Comparison of ENCODE assay signal across 8 cellular contexts in genomic region chr16:4506450-4506849, GRCh38. TPM values are rescaled to one million over a fixed set of nuclear protein-coding genes. Genes with fewer than 3 reads are reported as not detected.
DNase-seq lines count a peak whose midpoint lies in the region; ATAC-seq, FAIRE-seq and TF ChIP-seq lines count a peak whose summit lies in the region.

No MANE protein-coding gene starts in this region.

- no peak for FAIRE-seq in pancreas (lab: Jason Lieb, UNC)

- no peak for TF ChIP-seq EP300 in Ishikawa (IDR thresholded peaks at IDR 0.05; ENCODE audit: borderline replicate concordance)

- no peak overlapping the region for H3K27ac ChIP-seq in pancreas
- H3K27ac ChIP-seq in vagina: peak overlapping the region; percentile 60

- WGBS in pancreas, 2 donors: 1 to 6% methylated on average over 3 of the region's 3 CpGs

- peaks cover 0 to 29% (median 13%) of the 10 kb centered on the region in 3 donors for H3K36me3 ChIP-seq in pancreas
- peaks cover 0 to 34% of the 10 kb centered on the region in 2 donors for H3K36me3 ChIP-seq in vagina

- no peaks in the 10 kb centered on the region for H3K27me3 ChIP-seq in pancreas
- H3K27me3 ChIP-seq in vagina: no peaks in the 10 kb centered on the region

- H3K9me3 ChIP-seq in pancreas: no peaks in the 10 kb centered on the region
- H3K9me3 ChIP-seq in vagina: no peaks in the 10 kb centered on the region

- H3K4me3 ChIP-seq in pancreas (no peak overlapping the region), vagina (no peak overlapping the region)

- no peak for TF ChIP-seq POLR2A in vagina (IDR thresholded peaks at IDR 0.05)

- intact Hi-C loops in pancreas (cut with DNase I) (no loop called here), vagina (cut with DNase I) (loop anchor here (10.0 kb wide), 1 partner anchor 48 kb away; the partner anchor contains the start of gene C16orf96)

- peak; percentile 88 for TF ChIP-seq RAD21 in Ishikawa (IDR thresholded peaks at IDR 0.05; ENCODE audit: low read depth)

- peak; percentile 70 for DNase-seq in GM10266 (ENCODE audit: extremely low spot score)
- peak; percentile 63 for DNase-seq in RPMI7951 (ENCODE audit: low read depth)
- peak; percentile 57 for DNase-seq in activated naive CD4-positive, alpha-beta T cell treated with Interleukin-2 at 50 U/mL for 16 hours
- DNase-seq in foreskin melanocyte: peak; percentile 55
- peak in 3 of 6 donors; percentile 52 to 72 (median 56) for DNase-seq in pancreas
- no peak for DNase-seq in vagina (ENCODE audit: extremely low spot score in 2 of 2)
- DNase-seq in HPDE6-E6E7 (ENCODE audit: extremely low spot score): no peak

- TF ChIP-seq CTCF in GM10266 (IDR thresholded peaks at IDR 0.05; ENCODE audit: control insufficient read depth, insufficient read depth, low read depth, missing control alignments) (peak; percentile 81), pancreas (IDR thresholded peaks at IDR 0.05) (peak; percentile 63 to 75 (median 74)), vagina (IDR thresholded peaks at IDR 0.05) (peak; percentile 36 to 71 (median 71))

- ATAC-seq in pancreas: peak; percentile 75 to 87 (median 84)

- H3K4me1 ChIP-seq in pancreas (peaks cover 3 to 9% (median 4%) of the 10 kb centered on the region in 3 donors), vagina (peaks cover 34% of the 10 kb centered on the region)

TF ChIP-seq in Ishikawa, 13 proteins besides CTCF, POLR2A, EP300 and RAD21:
- TF ChIP-seq CEBPB (IDR thresholded peaks at IDR 0.05): no peak
- TF ChIP-seq CREB1 (IDR thresholded peaks at IDR 0.05; ENCODE audit: low read depth): no peak
- TF ChIP-seq, protein P1, sequence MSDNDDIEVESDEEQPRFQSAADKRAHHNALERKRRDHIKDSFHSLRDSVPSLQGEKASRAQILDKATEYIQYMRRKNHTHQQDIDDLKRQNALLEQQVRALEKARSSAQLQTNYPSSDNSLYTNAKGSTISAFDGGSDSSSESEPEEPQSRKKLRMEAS (IDR thresholded peaks at IDR 0.05): no peak
- no peak for TF ChIP-seq FOXM1 (IDR thresholded peaks at IDR 0.05; ENCODE audit: borderline replicate concordance, low read depth)
- TF ChIP-seq USF1 (IDR thresholded peaks at IDR 0.05): no peak
- no peak for TF ChIP-seq ZBTB7A (IDR thresholded peaks at IDR 0.05; ENCODE audit: low read depth)
- TF ChIP-seq, protein P2, sequence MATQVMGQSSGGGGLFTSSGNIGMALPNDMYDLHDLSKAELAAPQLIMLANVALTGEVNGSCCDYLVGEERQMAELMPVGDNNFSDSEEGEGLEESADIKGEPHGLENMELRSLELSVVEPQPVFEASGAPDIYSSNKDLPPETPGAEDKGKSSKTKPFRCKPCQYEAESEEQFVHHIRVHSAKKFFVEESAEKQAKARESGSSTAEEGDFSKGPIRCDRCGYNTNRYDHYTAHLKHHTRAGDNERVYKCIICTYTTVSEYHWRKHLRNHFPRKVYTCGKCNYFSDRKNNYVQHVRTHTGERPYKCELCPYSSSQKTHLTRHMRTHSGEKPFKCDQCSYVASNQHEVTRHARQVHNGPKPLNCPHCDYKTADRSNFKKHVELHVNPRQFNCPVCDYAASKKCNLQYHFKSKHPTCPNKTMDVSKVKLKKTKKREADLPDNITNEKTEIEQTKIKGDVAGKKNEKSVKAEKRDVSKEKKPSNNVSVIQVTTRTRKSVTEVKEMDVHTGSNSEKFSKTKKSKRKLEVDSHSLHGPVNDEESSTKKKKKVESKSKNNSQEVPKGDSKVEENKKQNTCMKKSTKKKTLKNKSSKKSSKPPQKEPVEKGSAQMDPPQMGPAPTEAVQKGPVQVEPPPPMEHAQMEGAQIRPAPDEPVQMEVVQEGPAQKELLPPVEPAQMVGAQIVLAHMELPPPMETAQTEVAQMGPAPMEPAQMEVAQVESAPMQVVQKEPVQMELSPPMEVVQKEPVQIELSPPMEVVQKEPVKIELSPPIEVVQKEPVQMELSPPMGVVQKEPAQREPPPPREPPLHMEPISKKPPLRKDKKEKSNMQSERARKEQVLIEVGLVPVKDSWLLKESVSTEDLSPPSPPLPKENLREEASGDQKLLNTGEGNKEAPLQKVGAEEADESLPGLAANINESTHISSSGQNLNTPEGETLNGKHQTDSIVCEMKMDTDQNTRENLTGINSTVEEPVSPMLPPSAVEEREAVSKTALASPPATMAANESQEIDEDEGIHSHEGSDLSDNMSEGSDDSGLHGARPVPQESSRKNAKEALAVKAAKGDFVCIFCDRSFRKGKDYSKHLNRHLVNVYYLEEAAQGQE (IDR thresholded peaks at IDR 0.05; ENCODE audit: low read depth): no peak

RNA-seq across cellular contexts. Expression of gene HMOX2, which starts 30.3 kb away (rescaled TPM):
- total RNA-seq in RPMI7951 (2014; rRNA removed; shearing (Covaris generic)): 39.8 and 44.8 TPM in 2 replicates
- total RNA-seq in pancreas (10 to 100 TPM; 12.8 to 22.0 (median 18.5) TPM), vagina (52.8 TPM)
- 10 to 100 TPM; 18.9 to 29.6 TPM for polyA plus RNA-seq in pancreas

RNA-seq across cellular contexts. Expression of gene NMRAL1, which starts 32.0 kb away (rescaled TPM):
- 48.4 and 66.5 TPM in 2 replicates for total RNA-seq in RPMI7951 (2014; rRNA removed; shearing (Covaris generic))
- total RNA-seq in pancreas (10 to 100 TPM; 21.9 to 40.0 (median 24.3) TPM), vagina (35.6 TPM)
- polyA plus RNA-seq in pancreas: 10 to 100 TPM; 74.9 to 84.7 TPM

RNA-seq across cellular contexts. Expression of gene CDIP1, which starts 32.1 kb away (rescaled TPM):
- total RNA-seq in RPMI7951 (2014; rRNA removed; shearing (Covaris generic)): 0.78 and 1.1 TPM in 2 replicates
- total RNA-seq in pancreas (10 to 100 TPM; 16.3 to 20.1 (median 18.9) TPM), vagina (13.3 TPM)
- polyA plus RNA-seq in pancreas: 10 to 100 TPM; 13.6 to 24.4 TPM

RNA-seq across cellular contexts. Expression of gene C16orf96, which starts 49.7 kb away (rescaled TPM):
- not detected in 2 replicates for total RNA-seq in RPMI7951 (2014; rRNA removed; shearing (Covaris generic))
- total RNA-seq in pancreas (under 1 TPM; 0.28 to 0.47 (median 0.34) TPM), vagina (not detected)
- polyA plus RNA-seq in pancreas: under 1 TPM; 0.30 to 0.31 TPM

Comparison
In these comparisons a context has a peak if more than half of its experiments do, and no peak if none do; other contexts are left out.
1. DNase-seq: peak in GM10266 (single experiment), RPMI7951 (single experiment), activated naive CD4-positive, alpha-beta T cell treated with Interleukin-2 at 50 U/mL for 16 hours (single experiment) and foreskin melanocyte (single experiment); none in vagina (0 of 2) and HPDE6-E6E7 (single experiment).
2. Peak in every context shown above with its lines, with median percentiles within 50 percentile points of each other: CTCF ChIP-seq.